Comparison of ENCODE assay signal across 27 cellular contexts in the genomic region with DNA sequence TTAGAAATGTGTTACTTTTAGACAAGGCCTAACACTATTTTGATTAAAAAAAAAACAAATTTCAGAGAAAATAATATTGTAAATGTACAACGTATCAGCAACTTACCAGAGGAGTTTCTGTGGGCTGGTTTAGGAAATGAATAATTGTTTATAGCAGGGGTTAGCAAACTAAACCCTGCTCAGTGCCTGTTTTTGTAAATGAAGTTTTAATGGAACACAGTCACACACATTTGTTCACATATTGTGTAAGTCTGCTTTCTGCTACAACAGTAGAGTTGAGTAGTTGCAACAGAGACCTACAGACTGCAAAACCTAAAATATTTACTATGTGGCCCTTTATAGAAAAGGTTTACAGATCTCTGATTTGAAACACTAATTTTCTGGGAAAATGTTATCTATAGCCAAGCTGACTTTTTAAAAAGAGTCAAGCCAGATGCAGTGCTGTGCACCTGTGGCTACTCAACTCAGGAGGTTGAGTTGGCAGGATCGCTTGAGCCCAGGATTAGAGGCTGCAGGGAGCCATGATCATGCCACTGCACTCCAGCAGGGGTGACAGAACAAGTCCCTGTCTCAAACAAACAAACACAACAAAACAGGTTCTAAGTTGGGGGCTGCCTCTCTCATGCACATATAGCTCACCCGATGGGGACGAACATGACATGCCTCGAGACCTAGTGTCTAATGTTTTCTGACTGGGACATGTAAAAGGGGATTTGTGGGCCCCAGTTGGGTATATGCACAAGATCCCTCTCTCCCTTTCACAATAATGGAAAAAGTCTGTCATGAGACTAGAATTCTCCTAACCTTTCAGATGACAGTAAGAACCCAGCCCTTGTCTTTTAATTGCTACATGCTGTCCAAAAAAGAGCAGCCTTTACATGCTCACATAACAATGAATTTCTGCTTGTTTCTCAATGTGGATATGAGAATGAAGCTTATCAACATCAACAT.
A peak's percentile ranks its signal among the peaks of the same experiment; 100 is the strongest.
DNase-seq lines count a peak whose midpoint lies in the region; ATAC-seq and TF ChIP-seq lines count a peak whose summit lies in the region.
"Had no signal": no experiment of that assay in that cellular context is flagged by ENCODE, and none has a peak within 500 bp of the region (broad histone marks: within the 10 kb centered on the region; RNA-seq: fewer than 3 reads in every experiment).

No MANE protein-coding gene starts in this region.

- no peaks in the 10 kb centered on the region for H3K27me3 Mint-ChIP-seq in activated naive CD4-positive, alpha-beta T cell treated with anti-CD3 and anti-CD28 coated beads for 36 hours (ENCODE audit: low read depth)
- no peaks in the 10 kb centered on the region for H3K27me3 Mint-ChIP-seq in activated CD4-positive, alpha-beta memory T cell treated with anti-CD3 and anti-CD28 coated beads, Interleukin-2, amount 10 ng/mL, durations not matched to agents 7 days and 5 days
- H3K27me3 Mint-ChIP-seq: activated naive CD4-positive, alpha-beta T cell treated with anti-CD3 and anti-CD28 coated beads, Interleukin-2, amount 50 U/mL, for 24 hours; CD4-positive, alpha-beta T cell; naive thymus-derived CD4-positive, alpha-beta T cell had no signal

- TF ChIP-seq CTCF in NB4 (IDR thresholded peaks at IDR 0.05; ENCODE audit: low read depth, low read length), result no peak

- H3K9me3 Mint-ChIP-seq in activated naive CD4-positive, alpha-beta T cell treated with anti-CD3 and anti-CD28 coated beads for 36 hours, result no peaks in the 10 kb centered on the region
- no peaks in the 10 kb centered on the region for H3K9me3 Mint-ChIP-seq in stimulated activated effector memory CD8-positive, alpha-beta T cell treated with anti-CD3 and anti-CD28 coated beads, Interleukin-12 subunit alpha, Interleukin-12 subunit beta, amount 100 ng/mL, for 72 hours
- H3K9me3 Mint-ChIP-seq in activated CD4-positive, alpha-beta memory T cell treated with anti-CD3 and anti-CD28 coated beads, Interleukin-2, amount 10 ng/mL, durations not matched to agents 7 days and 5 days, result peaks cover 6% of the 10 kb centered on the region
- H3K9me3 Mint-ChIP-seq: activated T-cell treated with anti-CD3 and anti-CD28 coated beads, Interleukin-2, amount 50 U/mL, for 72 hours; CD4-positive, alpha-beta T cell had no signal

- CTCF ChIA-PET in activated naive CD4-positive, alpha-beta T cell treated with anti-CD3 and anti-CD28 coated beads for 36 hours (lab: Charles Lee), result interaction anchor here (3.6 kb wide), 1 partner anchor 8 kb away, joined by 28 read pairs; no protein-coding TSS in a partner anchor
- CTCF ChIA-PET in activated CD4-positive, alpha-beta memory T cell treated with anti-CD3 and anti-CD28 coated beads, Interleukin-2, amount 10 ng/mL, durations not matched to agents 7 days and 5 days (lab: Charles Lee), result interaction anchor here (0.6 kb wide), 1 partner anchor 283 kb away, joined by 3 read pairs; no protein-coding TSS in a partner anchor

- intact Hi-C loops in activated naive CD4-positive, alpha-beta T cell treated with anti-CD3 and anti-CD28 coated beads for 36 hours (cut with micrococcal nuclease), result loop anchor here (1.0 kb wide), 1 partner anchor 10 kb away; no protein-coding TSS in a partner anchor

- H3K27ac ChIP-seq in caudate nucleus (ENCODE audit: low read depth, low read length), result peak overlapping the region; percentile 18
- H3K27ac ChIP-seq: SK-N-MC had no signal

- POLR2A ChIA-PET in activated CD4-positive, alpha-beta memory T cell treated with anti-CD3 and anti-CD28 coated beads, Interleukin-2, amount 10 ng/mL, durations not matched to agents 7 days and 5 days (lab: Charles Lee), result no interaction called here

- no peak overlapping the region for H3K4me3 ChIP-seq in NB4 (ENCODE audit: low read depth, low read length)
- H3K4me3 ChIP-seq: SK-N-MC, skin epidermis, transverse colon had no signal

- no peak for TF ChIP-seq POLR2A in NB4 (IDR thresholded peaks at IDR 0.05; ENCODE audit: extremely low read depth, insufficient read length)

- no peak for DNase-seq in activated naive CD4-positive, alpha-beta T cell treated with anti-CD3 and anti-CD28 coated beads for 36 hours
- no peak for DNase-seq in activated naive CD4-positive, alpha-beta T cell treated with Interleukin-2 at 50 U/mL for 16 hours
- DNase-seq in NB4 (ENCODE audit: low read depth) (peak; percentile 32), caudate nucleus (lab: John Stamatoyannopoulos, UW) (no peak), activated T-cell treated with anti-CD3 and anti-CD28 coated beads for 4 hours (no peak), NCI-H345 treated with DMSO at 0.1 percent for 48 hours (lab: John Stamatoyannopoulos, UW; ENCODE audit: unreplicated experiment) (no peak)
- DNase-seq in stimulated activated effector memory CD8-positive, alpha-beta T cell treated with anti-CD3 and anti-CD28 coated beads, Interleukin-12 subunit alpha, Interleukin-12 subunit beta, amount 100 ng/mL, for 72 hours (ENCODE audit: low spot score in 2 of 2), result no peak
- DNase-seq in activated CD4-positive, alpha-beta memory T cell treated with anti-CD3 and anti-CD28 coated beads, Interleukin-2, amount 10 ng/mL, durations not matched to agents 7 days and 5 days, result no peak
- DNase-seq: activated CD4-positive, alpha-beta T cell treated with anti-CD3 and anti-CD28 coated beads for 1 hour; activated T-cell treated with anti-CD3 and anti-CD28 coated beads, Interleukin-2, amount 50 U/mL, for 72 hours; CD4-positive, alpha-beta T cell; central memory CD4-positive, alpha-beta T cell; EL; islet precursor cell; left ventricle myocardium superior; midbrain; naive thymus-derived CD4-positive, alpha-beta T cell; NCI-H1417; NCI-H2029 treated with DMSO at 0.1 percent for 48 hours; NCI-H2227 treated with DMSO at 0.1 percent for 48 hours; NCI-H82; stimulated activated CD8-positive, alpha-beta memory T cell treated with anti-CD3 and anti-CD28 coated beads, Interleukin-4, amount 100 ng/mL, for 48 hours; transverse colon had no signal

- peak; percentile 36 for ATAC-seq in stimulated activated effector memory CD8-positive, alpha-beta T cell treated with anti-CD3 and anti-CD28 coated beads, Interleukin-12 subunit alpha, Interleukin-12 subunit beta, amount 100 ng/mL, for 72 hours
- ATAC-seq: left ventricle myocardium superior; naive thymus-derived CD4-positive, alpha-beta T cell had no signal

- H3K36me3 Mint-ChIP-seq in activated naive CD4-positive, alpha-beta T cell treated with anti-CD3 and anti-CD28 coated beads for 36 hours (ENCODE audit: low read depth), result peaks cover 7% of the 10 kb centered on the region
- H3K36me3 Mint-ChIP-seq in stimulated activated effector memory CD8-positive, alpha-beta T cell treated with anti-CD3 and anti-CD28 coated beads, Interleukin-12 subunit alpha, Interleukin-12 subunit beta, amount 100 ng/mL, for 72 hours, result no peaks in the 10 kb centered on the region
- peaks cover 22% of the 10 kb centered on the region for H3K36me3 Mint-ChIP-seq in activated CD4-positive, alpha-beta memory T cell treated with anti-CD3 and anti-CD28 coated beads, Interleukin-2, amount 10 ng/mL, durations not matched to agents 7 days and 5 days (ENCODE audit: low read depth)

- no peak overlapping the region for H3K4me3 Mint-ChIP-seq in activated naive CD4-positive, alpha-beta T cell treated with anti-CD3 and anti-CD28 coated beads for 36 hours
- no peak overlapping the region for H3K4me3 Mint-ChIP-seq in stimulated activated effector memory CD8-positive, alpha-beta T cell treated with anti-CD3 and anti-CD28 coated beads, Interleukin-12 subunit alpha, Interleukin-12 subunit beta, amount 100 ng/mL, for 72 hours
- no peak overlapping the region for H3K4me3 Mint-ChIP-seq in activated CD4-positive, alpha-beta memory T cell treated with anti-CD3 and anti-CD28 coated beads, Interleukin-2, amount 10 ng/mL, durations not matched to agents 7 days and 5 days
- H3K4me3 Mint-ChIP-seq: activated naive CD4-positive, alpha-beta T cell treated with anti-CD3 and anti-CD28 coated beads, Interleukin-2, amount 50 U/mL, for 24 hours; activated T-cell treated with anti-CD3 and anti-CD28 coated beads, Interleukin-2, amount 50 U/mL, for 72 hours; CD4-positive, alpha-beta T cell; T-helper 1 cell treated with Interleukin-12 subunit alpha and Interleukin-12 subunit beta and Interleukin-4 antibody, amounts not matched to agents 30 μg/mL and 1 μg/mL, for 36 hours had no signal

- peak overlapping the region; percentile 15 for H3K27ac Mint-ChIP-seq in activated naive CD4-positive, alpha-beta T cell treated with anti-CD3 and anti-CD28 coated beads for 36 hours
- H3K27ac Mint-ChIP-seq in stimulated activated effector memory CD8-positive, alpha-beta T cell treated with anti-CD3 and anti-CD28 coated beads, Interleukin-12 subunit alpha, Interleukin-12 subunit beta, amount 100 ng/mL, for 72 hours, result no peak overlapping the region
- no peak overlapping the region for H3K27ac Mint-ChIP-seq in activated CD4-positive, alpha-beta memory T cell treated with anti-CD3 and anti-CD28 coated beads, Interleukin-2, amount 10 ng/mL, durations not matched to agents 7 days and 5 days
- H3K27ac Mint-ChIP-seq: activated naive CD4-positive, alpha-beta T cell treated with anti-CD3 and anti-CD28 coated beads, Interleukin-2, amount 50 U/mL, for 24 hours; activated T-cell treated with anti-CD3 and anti-CD28 coated beads, Interleukin-2, amount 50 U/mL, for 72 hours; T-helper 1 cell treated with Interleukin-12 subunit alpha and Interleukin-12 subunit beta and Interleukin-4 antibody, amounts not matched to agents 30 μg/mL and 1 μg/mL, for 36 hours had no signal

- peaks cover 66% of the 10 kb centered on the region for H3K4me1 Mint-ChIP-seq in activated naive CD4-positive, alpha-beta T cell treated with anti-CD3 and anti-CD28 coated beads for 36 hours (ENCODE audit: low read depth)
- peaks cover 34% of the 10 kb centered on the region for H3K4me1 Mint-ChIP-seq in stimulated activated effector memory CD8-positive, alpha-beta T cell treated with anti-CD3 and anti-CD28 coated beads, Interleukin-12 subunit alpha, Interleukin-12 subunit beta, amount 100 ng/mL, for 72 hours
- H3K4me1 Mint-ChIP-seq in activated CD4-positive, alpha-beta memory T cell treated with anti-CD3 and anti-CD28 coated beads, Interleukin-2, amount 10 ng/mL, durations not matched to agents 7 days and 5 days, result peaks cover 43% of the 10 kb centered on the region
